In the genomic region with DNA sequence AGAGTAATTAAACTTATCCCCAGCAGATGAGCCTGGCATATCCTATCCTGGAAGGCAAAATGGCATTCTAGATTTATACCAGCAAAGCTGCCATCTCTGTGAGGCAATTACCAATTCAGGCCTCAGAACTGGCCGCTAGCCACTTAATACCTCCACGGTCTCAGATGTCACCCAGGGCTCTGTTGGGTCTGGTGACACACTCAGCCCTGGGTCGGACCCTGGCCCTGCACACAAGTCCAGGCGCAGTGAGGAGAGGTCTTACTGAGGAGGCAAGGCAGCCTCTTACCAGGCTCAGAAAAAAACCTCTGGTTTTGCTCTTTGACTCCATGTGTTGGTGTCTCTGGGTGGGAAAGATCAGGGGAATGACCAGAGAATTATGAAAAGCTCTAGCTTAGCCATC, we compare ENCODE assay signal across 6 cellular contexts.
"Had no signal": no experiment of that assay in that cellular context is flagged by ENCODE, and none has a peak within 500 bp of the region (broad histone marks: within the 10 kb centered on the region; RNA-seq: fewer than 3 reads in every experiment).

No MANE protein-coding gene starts in this region.

- ATAC-seq: HepG2, K562 had no signal

- DNase-seq: IMR-90, KBM-7, KG1 had no signal

- H3K9me3 Mint-ChIP-seq: IgD-negative memory B cell had no signal

- H3K36me3 Mint-ChIP-seq: IgD-negative memory B cell had no signal

- H3K4me1 Mint-ChIP-seq: IgD-negative memory B cell had no signal

- H3K4me3 Mint-ChIP-seq: IgD-negative memory B cell had no signal

- H3K27ac Mint-ChIP-seq: IgD-negative memory B cell had no signal
